In genomic region chr5:79728396-79728795, GRCh38 we compare ENCODE assay signal across 26 cellular contexts. TPM values are rescaled to one million over a fixed set of nuclear protein-coding genes. Genes with fewer than 3 reads are reported as not detected.
DNase-seq lines count a peak whose midpoint lies in the region; ATAC-seq and TF ChIP-seq lines count a peak whose summit lies in the region.
"Had no signal": no experiment of that assay in that cellular context is flagged by ENCODE, and none has a peak within 500 bp of the region (broad histone marks: within the 10 kb centered on the region; RNA-seq: fewer than 3 reads in every experiment).

No MANE protein-coding gene starts in this region.

- BruUV-seq in PC-9 (replicated peaks; lab: Mats Ljungman, UMichigan) = no TSS peak

- no peaks in the 10 kb centered on the region for H3K27me3 ChIP-seq in right atrium auricular region
- peaks cover 26% of the 10 kb centered on the region; the same call in 1 of the 2 replicates for H3K27me3 ChIP-seq in PC-9 (ENCODE audit: insufficient read depth, low read depth)
- H3K27me3 ChIP-seq: ascending aorta, left lung, vagina had no signal

- POLR2A ChIA-PET in PC-9 (lab: Charles Lee; ENCODE audit: unreplicated experiment) = no interaction called here

- peaks cover 0 to 7% of the 10 kb centered on the region in 2 donors for H3K4me1 ChIP-seq in right atrium auricular region
- H3K4me1 ChIP-seq in PC-9 (replicated peaks; ENCODE audit: insufficient read depth) = no peaks in the 10 kb centered on the region
- H3K4me1 ChIP-seq: ascending aorta, left lung, SJSA1, vagina had no signal

- no peak overlapping the region for H3K4me3 ChIP-seq in right atrium auricular region
- no peak overlapping the region for H3K4me3 ChIP-seq in PC-9
- H3K4me3 ChIP-seq: ascending aorta, left lung, SJSA1, vagina had no signal

- H3K27ac ChIP-seq in right atrium auricular region = peak overlapping the region; percentile 66 to 87
- H3K27ac ChIP-seq in PC-9 = no peak overlapping the region
- H3K27ac ChIP-seq: ascending aorta, C4-2B, KMS-11, left lung, SJSA1, vagina had no signal

- no peaks in the 10 kb centered on the region for H4K20me1 ChIP-seq in PC-9 (ENCODE audit: insufficient read depth)

- H3K79me2 ChIP-seq in PC-9 (ENCODE audit: low read depth) = no peaks in the 10 kb centered on the region

- H3F3A ChIP-seq in PC-9 (ENCODE audit: insufficient read depth, low read depth) = no peaks in the 10 kb centered on the region; the same call in 1 of the 2 replicates

- H3K4me3 Mint-ChIP-seq in activated naive CD8-positive, alpha-beta T cell treated with anti-CD3 and anti-CD28 coated beads, Interleukin-2, amount 50 U/mL, for 24 hours = no peak overlapping the region
- H3K4me3 Mint-ChIP-seq in activated T-helper 1 cell treated with anti-CD3 and anti-CD28 coated beads, Interleukin-12 subunit alpha, Interleukin-12 subunit beta, Interleukin-2, Interleukin-4 antibody, amounts not matched to agents 30 ng/mL and 10 ng/mL and 1 ng/mL, durations not matched to agents 14 hours and 24 hours and 36 hours = no peak overlapping the region
- H3K4me3 Mint-ChIP-seq: activated naive CD4-positive, alpha-beta T cell treated with anti-CD3 and anti-CD28 coated beads, Interleukin-2, amount 10 ng/mL, durations not matched to agents 7 days and 5 days; mesothelial cell of epicardium had no signal

- DNase-seq in AG08395 (ENCODE audit: low spot score) (peak; percentile 25), EL (peak; percentile 6), right atrium auricular region (ENCODE audit: low spot score) (no peak), iPS-NIHi7 (ENCODE audit: extremely low spot score) (no peak), PC-9 (no peak)
- no peak for DNase-seq in activated naive CD8-positive, alpha-beta T cell treated with anti-CD3 and anti-CD28 coated beads, Interleukin-2, amount 50 U/mL, for 24 hours
- DNase-seq in activated T-helper 1 cell treated with anti-CD3 and anti-CD28 coated beads, Interleukin-12 subunit alpha, Interleukin-12 subunit beta, Interleukin-2, Interleukin-4 antibody, amounts not matched to agents 30 ng/mL and 10 ng/mL and 1 ng/mL, durations not matched to agents 14 hours and 24 hours and 36 hours (ENCODE audit: low spot score) = no peak
- DNase-seq: activated CD4-positive, CD25-positive, alpha-beta regulatory T cell treated with anti-CD3 and anti-CD28 coated beads, Interleukin-2, amount 50 U/mL, for 72 hours; activated naive CD4-positive, alpha-beta T cell treated with anti-CD3 and anti-CD28 coated beads, Interleukin-2, amount 10 ng/mL, durations not matched to agents 7 days and 5 days; cerebellar nuclear complex; left lung; naive thymus-derived CD8-positive, alpha-beta T cell; NCI-H1436 treated with DMSO at 0.1 percent for 48 hours; NCI-H446 treated with DMSO at 0.1 percent for 48 hours; occipital lobe; stimulated activated CD4-positive, alpha-beta T cell treated with anti-CD3 and anti-CD28 coated beads, Interleukin-4, amount 100 ng/mL, for 1 hour; stimulated activated naive CD4-positive, alpha-beta T cell; T-helper 1 cell had no signal

- peak; percentile 36 for ATAC-seq in activated naive CD8-positive, alpha-beta T cell treated with anti-CD3 and anti-CD28 coated beads, Interleukin-2, amount 50 U/mL, for 24 hours
- ATAC-seq in GM21447 (IDR thresholded peaks at IDR 0.05; ENCODE audit: unreplicated experiment) = no peak
- ATAC-seq: HCT116; left lung; naive thymus-derived CD8-positive, alpha-beta T cell had no signal

- H3K36me3 ChIP-seq in right atrium auricular region (peaks cover 52% of the 10 kb centered on the region), PC-9 (ENCODE audit: low read depth) (no peaks in the 10 kb centered on the region)
- H3K36me3 ChIP-seq: ascending aorta, left lung, SJSA1, vagina had no signal

- H3K27me3 Mint-ChIP-seq in activated naive CD8-positive, alpha-beta T cell treated with anti-CD3 and anti-CD28 coated beads, Interleukin-2, amount 50 U/mL, for 24 hours = peaks cover 53% of the 10 kb centered on the region
- peaks cover 48% of the 10 kb centered on the region for H3K27me3 Mint-ChIP-seq in activated T-helper 1 cell treated with anti-CD3 and anti-CD28 coated beads, Interleukin-12 subunit alpha, Interleukin-12 subunit beta, Interleukin-2, Interleukin-4 antibody, amounts not matched to agents 30 ng/mL and 10 ng/mL and 1 ng/mL, durations not matched to agents 14 hours and 24 hours and 36 hours (ENCODE audit: insufficient read depth)

- H3K27ac Mint-ChIP-seq in activated naive CD8-positive, alpha-beta T cell treated with anti-CD3 and anti-CD28 coated beads, Interleukin-2, amount 50 U/mL, for 24 hours = no peak overlapping the region
- no peak overlapping the region for H3K27ac Mint-ChIP-seq in activated T-helper 1 cell treated with anti-CD3 and anti-CD28 coated beads, Interleukin-12 subunit alpha, Interleukin-12 subunit beta, Interleukin-2, Interleukin-4 antibody, amounts not matched to agents 30 ng/mL and 10 ng/mL and 1 ng/mL, durations not matched to agents 14 hours and 24 hours and 36 hours
- H3K27ac Mint-ChIP-seq: activated naive CD4-positive, alpha-beta T cell treated with anti-CD3 and anti-CD28 coated beads, Interleukin-2, amount 10 ng/mL, durations not matched to agents 7 days and 5 days; mesothelial cell of epicardium; naive thymus-derived CD8-positive, alpha-beta T cell had no signal

- peaks cover 22% of the 10 kb centered on the region for H3K4me1 Mint-ChIP-seq in activated naive CD8-positive, alpha-beta T cell treated with anti-CD3 and anti-CD28 coated beads, Interleukin-2, amount 50 U/mL, for 24 hours
- peaks cover 26% of the 10 kb centered on the region for H3K4me1 Mint-ChIP-seq in activated T-helper 1 cell treated with anti-CD3 and anti-CD28 coated beads, Interleukin-12 subunit alpha, Interleukin-12 subunit beta, Interleukin-2, Interleukin-4 antibody, amounts not matched to agents 30 ng/mL and 10 ng/mL and 1 ng/mL, durations not matched to agents 14 hours and 24 hours and 36 hours (ENCODE audit: low read depth)
- H3K4me1 Mint-ChIP-seq: mesothelial cell of epicardium had no signal

- no peaks in the 10 kb centered on the region for H3K9me3 ChIP-seq in right atrium auricular region
- H3K9me3 ChIP-seq in PC-9 (ENCODE audit: insufficient read depth, low read depth) = no peaks in the 10 kb centered on the region
- H3K9me3 ChIP-seq: left lung, SJSA1, vagina had no signal

- no peak overlapping the region for H3K4me2 ChIP-seq in PC-9
- H3K4me2 ChIP-seq: KMS-11 had no signal

- intact Hi-C loops in PC-9 (cut with micrococcal nuclease; ENCODE audit: unreplicated experiment) = no loop called here
- intact Hi-C loops in activated T-helper 1 cell treated with anti-CD3 and anti-CD28 coated beads, Interleukin-12 subunit alpha, Interleukin-12 subunit beta, Interleukin-2, Interleukin-4 antibody, amounts not matched to agents 30 ng/mL and 10 ng/mL and 1 ng/mL, durations not matched to agents 14 hours and 24 hours and 36 hours (cut with micrococcal nuclease) = no loop called here

- no peaks in the 10 kb centered on the region for H3K36me3 Mint-ChIP-seq in activated naive CD8-positive, alpha-beta T cell treated with anti-CD3 and anti-CD28 coated beads, Interleukin-2, amount 50 U/mL, for 24 hours (ENCODE audit: low read depth)
- no peaks in the 10 kb centered on the region for H3K36me3 Mint-ChIP-seq in activated T-helper 1 cell treated with anti-CD3 and anti-CD28 coated beads, Interleukin-12 subunit alpha, Interleukin-12 subunit beta, Interleukin-2, Interleukin-4 antibody, amounts not matched to agents 30 ng/mL and 10 ng/mL and 1 ng/mL, durations not matched to agents 14 hours and 24 hours and 36 hours (ENCODE audit: low read depth)

- H3K9me3 Mint-ChIP-seq in activated naive CD8-positive, alpha-beta T cell treated with anti-CD3 and anti-CD28 coated beads, Interleukin-2, amount 50 U/mL, for 24 hours = no peaks in the 10 kb centered on the region
- H3K9me3 Mint-ChIP-seq in activated T-helper 1 cell treated with anti-CD3 and anti-CD28 coated beads, Interleukin-12 subunit alpha, Interleukin-12 subunit beta, Interleukin-2, Interleukin-4 antibody, amounts not matched to agents 30 ng/mL and 10 ng/mL and 1 ng/mL, durations not matched to agents 14 hours and 24 hours and 36 hours = no peaks in the 10 kb centered on the region

- TF ChIP-seq CTCF in right atrium auricular region (IDR thresholded peaks at IDR 0.05) (no peak), PC-9 (conservative IDR thresholded peaks at IDR 0.05) (no peak)

- no peaks in the 10 kb centered on the region for H3K9me2 ChIP-seq in PC-9 (ENCODE audit: insufficient read depth)

- no peak overlapping the region for H2AFZ ChIP-seq in PC-9

- CTCF ChIA-PET in PC-9 (lab: Charles Lee) = no interaction called here

RNA-seq across cellular contexts. Expression of gene CMYA5, which starts 38.8 kb away (rescaled TPM):
- 1,000 to 10,000 TPM; 1,199 to 1,662 TPM for total RNA-seq in right atrium auricular region
- total RNA-seq in PC-9 (2021) = 0.81 and 0.88 TPM in 2 replicates
- 0.10 and 0.15 TPM in 2 replicates for total RNA-seq in activated T-helper 1 cell treated with anti-CD3 and anti-CD28 coated beads, Interleukin-12 subunit alpha, Interleukin-12 subunit beta, Interleukin-2, Interleukin-4 antibody, amounts not matched to agents 30 ng/mL and 10 ng/mL and 1 ng/mL, durations not matched to agents 14 hours and 24 hours and 36 hours

Comparison
In these comparisons a context has a peak if more than half of its experiments do, and no peak if none do; other contexts are left out.
1. DNase-seq: peak in AG08395 (single experiment) and EL (single experiment); none in activated naive CD8-positive, alpha-beta T cell treated with anti-CD3 and anti-CD28 coated beads, Interleukin-2, amount 50 U/mL, for 24 hours (single experiment), right atrium auricular region (single experiment), iPS-NIHi7 (single experiment), PC-9 (0 of 2) and activated T-helper 1 cell treated with anti-CD3 and anti-CD28 coated beads, Interleukin-12 subunit alpha, Interleukin-12 subunit beta, Interleukin-2, Interleukin-4 antibody, amounts not matched to agents 30 ng/mL and 10 ng/mL and 1 ng/mL, durations not matched to agents 14 hours and 24 hours and 36 hours (single experiment).
2. RNA of gene CMYA5, which starts 38.8 kb away (total RNA-seq): 1,199 to 1,662 TPM in right atrium auricular region; 0.81 to 0.88 TPM in PC-9 and 0.10 to 0.15 TPM in activated T-helper 1 cell treated with anti-CD3 and anti-CD28 coated beads, Interleukin-12 subunit alpha, Interleukin-12 subunit beta, Interleukin-2, Interleukin-4 antibody, amounts not matched to agents 30 ng/mL and 10 ng/mL and 1 ng/mL, durations not matched to agents 14 hours and 24 hours and 36 hours; every median in the first group is over 100 times any median in the second.